ENCODE assay signal across 10 cellular contexts in the genomic region with DNA sequence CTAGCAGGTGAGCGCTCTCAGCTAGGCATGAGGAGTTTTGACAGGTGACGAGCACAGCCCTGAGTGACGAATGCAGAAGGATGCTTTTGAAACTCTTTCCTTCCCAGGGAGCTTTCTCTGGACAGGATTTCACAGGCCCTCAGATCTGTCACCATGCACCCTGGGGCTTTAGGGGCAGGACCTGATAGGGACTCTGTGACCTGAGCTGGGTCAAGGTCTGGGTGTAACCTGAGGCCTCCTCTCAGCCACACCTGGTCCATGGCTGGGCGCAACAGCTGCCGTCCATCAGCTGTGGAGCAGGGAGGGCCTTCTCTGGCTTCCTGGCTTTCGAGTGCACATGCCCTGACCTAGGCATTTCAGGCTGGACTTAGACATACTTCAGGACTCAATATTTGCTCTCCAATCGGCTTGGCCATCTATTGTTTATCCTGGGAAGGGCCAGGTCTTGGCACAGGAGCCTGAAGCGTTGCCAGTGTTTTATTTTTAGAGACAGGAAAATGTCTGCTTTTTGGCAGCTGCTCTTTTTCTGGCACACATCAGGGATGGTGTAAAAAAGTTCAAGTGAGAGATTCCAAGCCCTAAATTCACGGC. TPM values are rescaled to one million over a fixed set of nuclear protein-coding genes. Genes with fewer than 3 reads are reported as not detected.
DNase-seq lines count a peak whose midpoint lies in the region; ATAC-seq and TF ChIP-seq lines count a peak whose summit lies in the region.
"Had no signal": no experiment of that assay in that cellular context is flagged by ENCODE, and none has a peak within 500 bp of the region (broad histone marks: within the 10 kb centered on the region; RNA-seq: fewer than 3 reads in every experiment).

No MANE protein-coding gene starts in this region.

- H3K27me3 ChIP-seq in GM23338 (ENCODE audit: insufficient read depth) (no peaks in the 10 kb centered on the region), sigmoid colon (no peaks in the 10 kb centered on the region)

- H3K27ac ChIP-seq in GM23338 (ENCODE audit: low read depth), result no peak overlapping the region
- peak overlapping the region; percentile 76 for H3K27ac ChIP-seq in VCaP
- peak overlapping the region; percentile 96 to 99 (median 97) for H3K27ac ChIP-seq in sigmoid colon

- DNase-seq in GM23338 (ENCODE audit: low spot score), result no peak
- peak; percentile 61 for DNase-seq in left cardiac atrium
- peak; percentile 87 for DNase-seq in sigmoid colon
- no peak for DNase-seq in GM20000 (ENCODE audit: low spot score)
- DNase-seq in activated naive CD8-positive, alpha-beta T cell treated with anti-CD3 and anti-CD28 coated beads for 36 hours, result no peak
- DNase-seq: activated T-cell treated with anti-CD3 and anti-CD28 coated beads, Interleukin-2, amount 50 U/mL, for 48 hours had no signal

- H3K4me1 ChIP-seq in GM23338 (ENCODE audit: insufficient read depth) (peaks cover 32% of the 10 kb centered on the region), sigmoid colon (peaks cover 0 to 51% (median 43%) of the 10 kb centered on the region in 4 donors)

- peaks cover 29% of the 10 kb centered on the region for H3K4me1 Mint-ChIP-seq in GM23338
- peaks cover 11% of the 10 kb centered on the region for H3K4me1 Mint-ChIP-seq in activated naive CD8-positive, alpha-beta T cell treated with anti-CD3 and anti-CD28 coated beads for 36 hours

- TF ChIP-seq EP300 in sigmoid colon (IDR thresholded peaks at IDR 0.05), result peak in 3 of 4 donors; percentile 40 to 83 (median 72)

- no peak overlapping the region for H3K27ac Mint-ChIP-seq in GM23338
- H3K27ac Mint-ChIP-seq in activated naive CD8-positive, alpha-beta T cell treated with anti-CD3 and anti-CD28 coated beads for 36 hours, result no peak overlapping the region

- WGBS in sigmoid colon, 2 donors, result 31 to 64% methylated on average over 9 of the region's 9 CpGs

- TF ChIP-seq POLR2A in sigmoid colon (IDR thresholded peaks at IDR 0.05), result no peak

- peak overlapping the region; percentile 77; the same call in 1 of the 2 replicates for H2AFZ ChIP-seq in GM23338

- H3K36me3 ChIP-seq in GM23338 (ENCODE audit: insufficient read depth), result no peaks in the 10 kb centered on the region
- H3K36me3 ChIP-seq in sigmoid colon, result no peaks in the 10 kb centered on the region

- H3K4me2 ChIP-seq in GM23338, result no peak overlapping the region

- H3K36me3 Mint-ChIP-seq in GM23338 (ENCODE audit: low read depth), result no peaks in the 10 kb centered on the region; the same call in 2 of the 3 replicates
- H3K36me3 Mint-ChIP-seq in activated naive CD8-positive, alpha-beta T cell treated with anti-CD3 and anti-CD28 coated beads for 36 hours, result no peaks in the 10 kb centered on the region

- intact Hi-C loops in left cardiac atrium (cut with DNase I) (loop anchor here in 1 of 2 donors (10.0 kb wide), 1 partner anchor 78 kb away; no protein-coding TSS in a partner anchor), sigmoid colon (cut with DNase I) (loop anchor here (2.0 to 10.0 kb wide), 5 partner anchors 36 to 788 kb away; a partner anchor contains a TSS)

- ATAC-seq in GM23338 (no peak), left cardiac atrium (peak; percentile 5 to 27), GM21360 (IDR thresholded peaks at IDR 0.05; ENCODE audit: unreplicated experiment) (no peak), GM21529 (IDR thresholded peaks at IDR 0.05; ENCODE audit: unreplicated experiment) (no peak)

- peaks cover 9% of the 10 kb centered on the region for H3K27me3 Mint-ChIP-seq in GM23338 (ENCODE audit: insufficient read depth, low read depth, poor library complexity)
- peaks cover 19% of the 10 kb centered on the region for H3K27me3 Mint-ChIP-seq in activated naive CD8-positive, alpha-beta T cell treated with anti-CD3 and anti-CD28 coated beads for 36 hours

- no peak overlapping the region for H3K4me3 Mint-ChIP-seq in GM23338
- no peak overlapping the region for H3K4me3 Mint-ChIP-seq in activated naive CD8-positive, alpha-beta T cell treated with anti-CD3 and anti-CD28 coated beads for 36 hours

- H3K4me3 ChIP-seq in GM23338, result no peak overlapping the region
- no peak overlapping the region for H3K4me3 ChIP-seq in sigmoid colon

- TF ChIP-seq CTCF in GM23338 (conservative IDR thresholded peaks at IDR 0.05; ENCODE audit: low read depth in 2 of 2) (no peak), VCaP (conservative IDR thresholded peaks at IDR 0.05) (no peak), sigmoid colon (IDR thresholded peaks at IDR 0.05) (no peak), GM20000 (IDR thresholded peaks at IDR 0.05; ENCODE audit: extremely low read depth, missing control alignments) (no peak)

- no peaks in the 10 kb centered on the region for H3K79me2 ChIP-seq in GM23338 (replicated peaks; ENCODE audit: insufficient read depth)

- no peaks in the 10 kb centered on the region for H4K20me1 ChIP-seq in GM23338 (replicated peaks; ENCODE audit: insufficient read depth)

- no peaks in the 10 kb centered on the region for H3K9me3 ChIP-seq in sigmoid colon

- H3F3A ChIP-seq in GM23338 (replicated peaks; ENCODE audit: low read depth), result peaks cover 9% of the 10 kb centered on the region

- no peaks in the 10 kb centered on the region for H3K9me3 Mint-ChIP-seq in GM23338
- no peaks in the 10 kb centered on the region for H3K9me3 Mint-ChIP-seq in activated naive CD8-positive, alpha-beta T cell treated with anti-CD3 and anti-CD28 coated beads for 36 hours

- H3K9me2 ChIP-seq in GM23338 (ENCODE audit: insufficient read depth), result peaks cover 4% of the 10 kb centered on the region; the same call in 1 of the 2 replicates

TF ChIP-seq in GM23338, 12 proteins besides CTCF, POLR2A, EP300 and RAD21 (continues in another document):
- TF ChIP-seq, protein P1, sequence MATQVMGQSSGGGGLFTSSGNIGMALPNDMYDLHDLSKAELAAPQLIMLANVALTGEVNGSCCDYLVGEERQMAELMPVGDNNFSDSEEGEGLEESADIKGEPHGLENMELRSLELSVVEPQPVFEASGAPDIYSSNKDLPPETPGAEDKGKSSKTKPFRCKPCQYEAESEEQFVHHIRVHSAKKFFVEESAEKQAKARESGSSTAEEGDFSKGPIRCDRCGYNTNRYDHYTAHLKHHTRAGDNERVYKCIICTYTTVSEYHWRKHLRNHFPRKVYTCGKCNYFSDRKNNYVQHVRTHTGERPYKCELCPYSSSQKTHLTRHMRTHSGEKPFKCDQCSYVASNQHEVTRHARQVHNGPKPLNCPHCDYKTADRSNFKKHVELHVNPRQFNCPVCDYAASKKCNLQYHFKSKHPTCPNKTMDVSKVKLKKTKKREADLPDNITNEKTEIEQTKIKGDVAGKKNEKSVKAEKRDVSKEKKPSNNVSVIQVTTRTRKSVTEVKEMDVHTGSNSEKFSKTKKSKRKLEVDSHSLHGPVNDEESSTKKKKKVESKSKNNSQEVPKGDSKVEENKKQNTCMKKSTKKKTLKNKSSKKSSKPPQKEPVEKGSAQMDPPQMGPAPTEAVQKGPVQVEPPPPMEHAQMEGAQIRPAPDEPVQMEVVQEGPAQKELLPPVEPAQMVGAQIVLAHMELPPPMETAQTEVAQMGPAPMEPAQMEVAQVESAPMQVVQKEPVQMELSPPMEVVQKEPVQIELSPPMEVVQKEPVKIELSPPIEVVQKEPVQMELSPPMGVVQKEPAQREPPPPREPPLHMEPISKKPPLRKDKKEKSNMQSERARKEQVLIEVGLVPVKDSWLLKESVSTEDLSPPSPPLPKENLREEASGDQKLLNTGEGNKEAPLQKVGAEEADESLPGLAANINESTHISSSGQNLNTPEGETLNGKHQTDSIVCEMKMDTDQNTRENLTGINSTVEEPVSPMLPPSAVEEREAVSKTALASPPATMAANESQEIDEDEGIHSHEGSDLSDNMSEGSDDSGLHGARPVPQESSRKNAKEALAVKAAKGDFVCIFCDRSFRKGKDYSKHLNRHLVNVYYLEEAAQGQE (IDR thresholded peaks at IDR 0.05; ENCODE audit: unreplicated experiment), result no peak
- TF ChIP-seq EZH2 (IDR thresholded peaks at IDR 0.05; ENCODE audit: low read depth, unreplicated experiment) (no peak), ZNF114 (CRISPR knock-in tag; IDR thresholded peaks at IDR 0.05) (no peak)

RNA-seq across cellular contexts. Expression of a gene that starts 56.4 kb away (rescaled TPM):
- total RNA-seq in GM23338 (2014; rRNA removed; shearing (Covaris generic)), result not detected in 2 replicates
- 0.71 TPM in 1 of 2 replicates, not detected in the other for polyA plus RNA-seq in GM23338 (2016; fragmentation: Nextera tagmentation; extraction: Ambion mirVana)
- not detected for total RNA-seq in left cardiac atrium
- not detected for total RNA-seq in sigmoid colon
- polyA plus RNA-seq in sigmoid colon, result not detected
- not detected for total RNA-seq in activated naive CD8-positive, alpha-beta T cell treated with anti-CD3 and anti-CD28 coated beads for 36 hours
- total RNA-seq: urinary bladder had no signal
- polyA plus RNA-seq: urinary bladder had no signal

Comparison
In these comparisons a context has a peak if more than half of its experiments do, and no peak if none do; other contexts are left out.
1. ATAC-seq: peak in left cardiac atrium (2 of 2); none in GM23338 (single experiment), GM21360 (single experiment) and GM21529 (single experiment).
2. DNase-seq: peak in left cardiac atrium (single experiment) and sigmoid colon (single experiment); none in GM23338 (single experiment), GM20000 (single experiment) and activated naive CD8-positive, alpha-beta T cell treated with anti-CD3 and anti-CD28 coated beads for 36 hours (single experiment).